ENCODE assay signal across 15 cellular contexts in the genomic region with DNA sequence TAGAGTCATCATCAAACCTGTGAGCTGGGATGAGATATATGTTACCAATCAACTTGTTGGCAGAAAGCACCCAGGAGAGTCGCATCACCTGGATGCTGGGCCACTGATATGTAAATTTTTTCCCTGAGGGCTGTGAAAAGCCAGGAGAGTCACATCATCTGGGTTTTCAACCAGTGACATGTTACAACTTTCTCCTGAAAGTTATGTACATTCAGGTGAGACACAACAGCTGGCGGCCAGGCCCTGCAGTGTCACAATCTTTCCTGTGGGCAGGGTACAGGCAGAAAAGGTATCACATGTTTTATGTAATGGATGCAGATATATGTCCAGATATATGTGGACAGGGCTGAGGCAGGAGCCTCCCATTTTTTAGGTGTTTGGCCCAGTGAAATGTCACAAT. TPM values are rescaled to one million over a fixed set of nuclear protein-coding genes. Genes with fewer than 3 reads are reported as not detected.
A peak's percentile ranks its signal among the peaks of the same experiment; 100 is the strongest.
DNase-seq lines count a peak whose midpoint lies in the region; ATAC-seq and TF ChIP-seq lines count a peak whose summit lies in the region.
"Had no signal": no experiment of that assay in that cellular context is flagged by ENCODE, and none has a peak within 500 bp of the region (broad histone marks: within the 10 kb centered on the region; RNA-seq: fewer than 3 reads in every experiment).

No MANE protein-coding gene starts in this region.

- no peak overlapping the region for H3K14ac ChIP-seq in trophoblast cell (ENCODE audit: low read length)

- H2BK120ac ChIP-seq in trophoblast cell (ENCODE audit: insufficient read depth, low read length, poor library complexity), result no peak overlapping the region

- H3K36me3 Mint-ChIP-seq in activated T-cell treated with anti-CD3 and anti-CD28 coated beads, Interleukin-2, amount 50 U/mL, for 72 hours (ENCODE audit: insufficient read depth in 2 of 2), result peaks cover 20 to 23% of the 10 kb centered on the region in 2 donors
- H3K36me3 Mint-ChIP-seq in T-helper 17 cell (ENCODE audit: low read depth) (peaks cover 4% of the 10 kb centered on the region), endodermal cell (ENCODE audit: low read depth) (peaks cover 77% of the 10 kb centered on the region)
- peaks cover 67% of the 10 kb centered on the region for H3K36me3 Mint-ChIP-seq in activated naive CD8-positive, alpha-beta T cell treated with anti-CD3 and anti-CD28 coated beads for 36 hours

- no peak overlapping the region for H4K8ac ChIP-seq in trophoblast cell (ENCODE audit: low read depth, low read length)

- H3K27ac Mint-ChIP-seq in activated T-cell treated with anti-CD3 and anti-CD28 coated beads, Interleukin-2, amount 50 U/mL, for 72 hours, result peak overlapping the region; percentile 29
- H3K27ac Mint-ChIP-seq in T-helper 17 cell (peak overlapping the region; percentile 21), endodermal cell (no peak overlapping the region)
- H3K27ac Mint-ChIP-seq in activated naive CD8-positive, alpha-beta T cell treated with anti-CD3 and anti-CD28 coated beads for 36 hours, result peak overlapping the region; percentile 50

- DNase-seq in activated T-cell treated with anti-CD3 and anti-CD28 coated beads, Interleukin-2, amount 50 U/mL, for 72 hours, result no peak
- DNase-seq in activated T-cell treated with anti-CD3 and anti-CD28 coated beads, Interleukin-2, amount 50 U/mL, for 48 hours, result no peak
- DNase-seq in T-helper 17 cell (no peak), trophoblast cell (peak; percentile 74 to 79), endodermal cell (no peak)
- DNase-seq in activated naive CD8-positive, alpha-beta T cell treated with anti-CD3 and anti-CD28 coated beads for 36 hours, result no peak
- no peak for DNase-seq in stimulated activated CD8-positive, alpha-beta memory T cell treated with anti-CD3 and anti-CD28 coated beads, Interleukin-4, amount 100 ng/mL, for 48 hours
- DNase-seq: BE2C; CD4-positive, alpha-beta memory T cell; DMS79; GM23248; H7 had no signal

- no peak overlapping the region for H3K4ac ChIP-seq in trophoblast cell (ENCODE audit: low read depth, low read length)

- H3K79me1 ChIP-seq in trophoblast cell (ENCODE audit: low read length), result no peaks in the 10 kb centered on the region

- H3K23ac ChIP-seq in trophoblast cell (ENCODE audit: low read length), result no peak overlapping the region

- H2BK12ac ChIP-seq in trophoblast cell (ENCODE audit: low read length), result no peak overlapping the region

- no peak overlapping the region for H2AFZ ChIP-seq in trophoblast cell (ENCODE audit: insufficient read depth, low read length, poor library complexity)
- H2AFZ ChIP-seq: GM23248 had no signal

- peaks cover 26 to 55% of the 10 kb centered on the region in 2 experiments for H3K36me3 ChIP-seq in trophoblast cell (ENCODE audit: control insufficient read depth in 1 of 2, insufficient read depth in 2 of 2, low read length in 2 of 2)
- peaks cover 91% of the 10 kb centered on the region for H3K36me3 ChIP-seq in endodermal cell (ENCODE audit: control insufficient read depth, insufficient read depth, low read length)

- no peak overlapping the region for H3K18ac ChIP-seq in trophoblast cell (ENCODE audit: low read length)

- H3K4me1 ChIP-seq in trophoblast cell (ENCODE audit: control insufficient read depth in 1 of 2, insufficient read depth in 2 of 2, low read length in 2 of 2), result no peaks in the 10 kb centered on the region
- H3K4me1 ChIP-seq in endodermal cell (ENCODE audit: control insufficient read depth, insufficient read depth, low read length), result no peaks in the 10 kb centered on the region
- H3K4me1 ChIP-seq: A549, BE2C had no signal

- no peak overlapping the region for H4K91ac ChIP-seq in trophoblast cell (ENCODE audit: low read depth, low read length)

- H2BK5ac ChIP-seq in trophoblast cell (ENCODE audit: low read depth, low read length, poor library complexity), result no peak overlapping the region

- H3K4me1 Mint-ChIP-seq in activated T-cell treated with anti-CD3 and anti-CD28 coated beads, Interleukin-2, amount 50 U/mL, for 72 hours (ENCODE audit: low read depth), result peaks cover 11% of the 10 kb centered on the region
- H3K4me1 Mint-ChIP-seq in T-helper 17 cell (peaks cover 3% of the 10 kb centered on the region), endodermal cell (no peaks in the 10 kb centered on the region)
- peaks cover 11% of the 10 kb centered on the region for H3K4me1 Mint-ChIP-seq in activated naive CD8-positive, alpha-beta T cell treated with anti-CD3 and anti-CD28 coated beads for 36 hours

- WGBS in trophoblast cell (ENCODE audit: extremely low coverage, insufficient coverage, insufficient read length), result no CpG with 5 or more reads among the region's 2 CpGs
- 55 to 70% methylated on average over 2 of the region's 2 CpGs for WGBS in endodermal cell (ENCODE audit: insufficient coverage in 1 of 2, insufficient read length in 1 of 2), 2 experiments

- no peak for ATAC-seq in activated T-cell treated with anti-CD3 and anti-CD28 coated beads, Interleukin-2, amount 50 U/mL, for 72 hours (replicated peaks in 1 of 2)
- ATAC-seq in T-helper 17 cell, result no peak
- ATAC-seq: A549 had no signal

- H3K4me2 ChIP-seq in trophoblast cell (ENCODE audit: low read length), result no peak overlapping the region
- H3K4me2 ChIP-seq: A549 had no signal

- no peaks in the 10 kb centered on the region for H3K27me3 Mint-ChIP-seq in activated T-cell treated with anti-CD3 and anti-CD28 coated beads, Interleukin-2, amount 50 U/mL, for 72 hours (ENCODE audit: low read depth)
- H3K27me3 Mint-ChIP-seq in T-helper 17 cell (no peaks in the 10 kb centered on the region), endodermal cell (ENCODE audit: insufficient read depth) (no peaks in the 10 kb centered on the region)
- no peaks in the 10 kb centered on the region for H3K27me3 Mint-ChIP-seq in activated naive CD8-positive, alpha-beta T cell treated with anti-CD3 and anti-CD28 coated beads for 36 hours
- H3K27me3 Mint-ChIP-seq: CD4-positive, alpha-beta memory T cell had no signal

- H3K27ac ChIP-seq in trophoblast cell (ENCODE audit: low read depth, low read length) (no peak overlapping the region), endodermal cell (ENCODE audit: low read depth, low read length) (no peak overlapping the region)
- H3K27ac ChIP-seq: A549, C4-2B, GM23248, HL-60 had no signal

- H3K4me3 Mint-ChIP-seq in activated T-cell treated with anti-CD3 and anti-CD28 coated beads, Interleukin-2, amount 50 U/mL, for 72 hours, result no peak overlapping the region
- H3K4me3 Mint-ChIP-seq in T-helper 17 cell, result no peak overlapping the region
- no peak overlapping the region for H3K4me3 Mint-ChIP-seq in activated naive CD8-positive, alpha-beta T cell treated with anti-CD3 and anti-CD28 coated beads for 36 hours
- no peak overlapping the region for H3K4me3 Mint-ChIP-seq in endodermal cell
- H3K4me3 Mint-ChIP-seq: CD4-positive, alpha-beta memory T cell had no signal

- no peak for TF ChIP-seq CTCF in endodermal cell (conservative IDR thresholded peaks at IDR 0.05)

- H3K79me2 ChIP-seq in trophoblast cell (ENCODE audit: control insufficient read depth, insufficient read depth, low read length, poor library complexity), result no peaks in the 10 kb centered on the region

- H3K4me3 ChIP-seq in trophoblast cell (ENCODE audit: low read depth, low read length) (no peak overlapping the region), endodermal cell (ENCODE audit: low read length) (no peak overlapping the region)
- H3K4me3 ChIP-seq: A549, GM23248 had no signal

- H3K9me3 ChIP-seq in T-helper 17 cell (ENCODE audit: control insufficient read depth, low read length, poor library complexity, severe bottlenecking) (no peaks in the 10 kb centered on the region), trophoblast cell (ENCODE audit: insufficient read depth, low read depth, low read length) (no peaks in the 10 kb centered on the region), endodermal cell (ENCODE audit: control insufficient read depth, low read length) (no peaks in the 10 kb centered on the region)
- H3K9me3 ChIP-seq: BE2C had no signal

- H3K9ac ChIP-seq in trophoblast cell (ENCODE audit: low read length), result no peak overlapping the region
- no peak overlapping the region for H3K9ac ChIP-seq in endodermal cell (ENCODE audit: extremely low read depth, low read length, poor library complexity, severe bottlenecking)
- H3K9ac ChIP-seq: GM23248 had no signal

- H3K27me3 ChIP-seq in trophoblast cell (ENCODE audit: insufficient read depth, low read length) (no peaks in the 10 kb centered on the region), endodermal cell (ENCODE audit: control insufficient read depth, insufficient read depth, low read length, poor library complexity, severe bottlenecking) (no peaks in the 10 kb centered on the region)
- H3K27me3 ChIP-seq: BE2C had no signal

- peaks cover 0 to 2% of the 10 kb centered on the region in 2 donors for H3K9me3 Mint-ChIP-seq in activated T-cell treated with anti-CD3 and anti-CD28 coated beads, Interleukin-2, amount 50 U/mL, for 72 hours
- H3K9me3 Mint-ChIP-seq in activated naive CD8-positive, alpha-beta T cell treated with anti-CD3 and anti-CD28 coated beads for 36 hours, result no peaks in the 10 kb centered on the region
- H3K9me3 Mint-ChIP-seq in endodermal cell, result no peaks in the 10 kb centered on the region

- H2AK5ac ChIP-seq in trophoblast cell (ENCODE audit: low read length), result no peak overlapping the region

- no peak overlapping the region for H4K12ac ChIP-seq in trophoblast cell (ENCODE audit: low read depth, low read length)

RNA-seq across cellular contexts. Expression of a gene that starts 13.2 kb away (rescaled TPM):
- 10 to 100 TPM; 12.7 to 15.4 TPM for total RNA-seq in activated T-cell treated with anti-CD3 and anti-CD28 coated beads, Interleukin-2, amount 50 U/mL, for 72 hours
- total RNA-seq in T-helper 17 cell, result 1 to 10 TPM; 2.1 to 3.2 TPM
- 10 to 100 TPM; 12.5 to 13.9 TPM for total RNA-seq in activated naive CD8-positive, alpha-beta T cell treated with anti-CD3 and anti-CD28 coated beads for 36 hours
- polyA plus RNA-seq in trophoblast cell (2013), result 9.3 and 9.7 TPM in 2 replicates
- 10 to 100 TPM; 49.8 to 62.1 TPM for total RNA-seq in endodermal cell
- polyA plus RNA-seq in endodermal cell (2013, experiment 1 of 2), result 15.7 TPM
- 18.1 TPM for polyA plus RNA-seq in endodermal cell (2013, experiment 2 of 2)

Comparison
In these comparisons a context has a peak if more than half of its experiments do, and no peak if none do; other contexts are left out.
1. DNase-seq: peak in trophoblast cell (2 of 2); none in activated T-cell treated with anti-CD3 and anti-CD28 coated beads, Interleukin-2, amount 50 U/mL, for 72 hours (0 of 2), activated T-cell treated with anti-CD3 and anti-CD28 coated beads, Interleukin-2, amount 50 U/mL, for 48 hours (0 of 2), T-helper 17 cell (0 of 3), activated naive CD8-positive, alpha-beta T cell treated with anti-CD3 and anti-CD28 coated beads for 36 hours (single experiment), endodermal cell (single experiment) and stimulated activated CD8-positive, alpha-beta memory T cell treated with anti-CD3 and anti-CD28 coated beads, Interleukin-4, amount 100 ng/mL, for 48 hours (single experiment).